In the genomic region with DNA sequence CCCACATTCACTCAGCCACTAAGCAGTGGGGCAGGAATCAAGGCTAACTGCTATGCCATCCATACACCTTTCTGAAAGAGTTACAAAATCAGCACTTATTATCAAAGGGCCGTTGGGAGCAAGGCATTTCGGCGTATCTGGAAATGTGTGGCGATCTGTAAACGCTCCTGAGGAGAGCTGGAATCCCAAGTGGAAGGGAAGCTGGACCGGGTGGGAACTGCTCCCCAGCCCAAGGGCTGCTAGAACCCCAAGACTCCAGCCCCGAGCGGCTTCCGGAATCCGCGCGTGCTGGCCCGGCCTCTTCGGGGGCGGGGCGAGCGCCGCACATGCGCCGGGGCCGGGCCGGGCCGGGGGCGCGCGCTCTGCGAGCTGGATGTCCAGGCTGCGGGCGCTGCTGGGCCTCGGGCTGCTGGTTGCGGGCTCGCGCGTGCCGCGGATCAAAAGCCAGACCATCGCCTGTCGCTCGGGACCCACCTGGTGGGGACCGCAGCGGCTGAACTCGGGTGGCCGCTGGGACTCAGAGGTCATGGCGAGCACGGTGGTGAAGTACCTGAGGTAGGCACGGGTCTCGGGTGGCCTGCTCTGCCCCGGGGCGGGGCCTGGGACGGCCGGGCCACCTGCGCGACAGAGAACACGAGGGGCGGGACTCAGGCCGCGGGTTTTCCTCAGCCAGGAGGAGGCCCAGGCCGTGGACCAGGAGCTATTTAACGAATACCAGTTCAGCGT, we compare ENCODE assay signal across 8 cellular contexts. TPM values are rescaled to one million over a fixed set of nuclear protein-coding genes. Genes with fewer than 3 reads are reported as not detected.
DNase-seq lines count a peak whose midpoint lies in the region; ATAC-seq and TF ChIP-seq lines count a peak whose summit lies in the region.

A gene (plus strand): TSS at position 345 of the 726 bp plus-strand sequence. CDS start 29 bp downstream, at position 374.

- H3K4me3 Mint-ChIP-seq in natural killer cell: peak within 1 kb of the TSS; percentile 85

- intact Hi-C loops in natural killer cell (cut with micrococcal nuclease): loop anchor here (1.0 kb wide), 1 partner anchor 10 kb away; a partner anchor contains a TSS

- no peaks in the 10 kb centered on the region for H3K36me3 Mint-ChIP-seq in natural killer cell

- H3K9me3 Mint-ChIP-seq in natural killer cell: no peaks in the 10 kb centered on the region

- H3K27me3 Mint-ChIP-seq in natural killer cell (ENCODE audit: low read depth in 2 of 2): no peaks in the 10 kb centered on the region

- H3K4me1 Mint-ChIP-seq in natural killer cell: peaks cover 14 to 20% of the 10 kb centered on the region in 2 donors

- peak within 1 kb of the TSS; percentile 82 to 87 for H3K27ac Mint-ChIP-seq in natural killer cell

- ATAC-seq in GM21423 (IDR thresholded peaks at IDR 0.05; ENCODE audit: unreplicated experiment) (peak; percentile 84), natural killer cell (peak; percentile 95 to 98 (median 97))

- TF ChIP-seq CTCF in natural killer cell (IDR thresholded peaks at IDR 0.05) (no peak), subcutaneous adipose tissue (IDR thresholded peaks at IDR 0.05; ENCODE audit: low read depth) (no peak)

- DNase-seq in DMS 273 treated with DMSO at 0.1 percent for 48 hours (lab: John Stamatoyannopoulos, UW) (peak; percentile 55), HuH-7.5 (ENCODE audit: low spot score) (peak; percentile 79), RKO (ENCODE audit: low spot score) (peak; percentile 80), fibroblast of peridontal ligament (ENCODE audit: extremely low read depth) (peak; percentile 47), natural killer cell (peak; percentile 71)
- DNase-seq in activated T-helper 9 cell treated with anti-CD3 and anti-CD28 coated beads, Interleukin-2, amount 50 U/mL, for 16 hours (ENCODE audit: low read depth): peak; percentile 53

RNA-seq across cellular contexts. Expression of the gene that starts here (rescaled TPM):
- 10 to 100 TPM; 32.6 to 52.5 (median 36.6) TPM for total RNA-seq in natural killer cell
- 10 to 100 TPM; 45.8 to 61.1 (median 49.7) TPM for total RNA-seq in subcutaneous adipose tissue

Comparison
In these comparisons a context has a peak if more than half of its experiments do, and no peak if none do; other contexts are left out.
1. Peak in every context shown above with its lines: DNase-seq and ATAC-seq.